In genomic region chr13:26300140-26300539, GRCh38 we compare ENCODE assay signal across 16 cellular contexts. TPM values are rescaled to one million over a fixed set of nuclear protein-coding genes. Genes with fewer than 3 reads are reported as not detected.
DNase-seq lines count a peak whose midpoint lies in the region; ATAC-seq and TF ChIP-seq lines count a peak whose summit lies in the region.
"Had no signal": no experiment of that assay in that cellular context is flagged by ENCODE, and none has a peak within 500 bp of the region (broad histone marks: within the 10 kb centered on the region; RNA-seq: fewer than 3 reads in every experiment).

No MANE protein-coding gene starts in this region.

- DNase-seq in activated T-cell treated with anti-CD3 and anti-CD28 coated beads for 4 hours, result peak; percentile 25
- no peak for DNase-seq in activated T-cell treated with anti-CD3 and anti-CD28 coated beads, Interleukin-2, amount 50 U/mL, for 72 hours
- DNase-seq in RKO (ENCODE audit: low spot score), result peak; percentile 68
- DNase-seq in fibroblast of peridontal ligament (ENCODE audit: extremely low read depth), result peak; percentile 12
- DNase-seq in stimulated activated CD8-positive, alpha-beta memory T cell treated with anti-CD3 and anti-CD28 coated beads, Interleukin-15, amount 100 ng/mL, for 4 hours (ENCODE audit: low read depth in 2 of 2), result peak; percentile 2 to 7
- DNase-seq in NCI-H510A (lab: John Stamatoyannopoulos, UW), result no peak
- DNase-seq in esophagus muscularis mucosa (ENCODE audit: extremely low spot score), result no peak
- DNase-seq in mesothelial cell of epicardium (ENCODE audit: low spot score in 2 of 2, unreplicated experiment in 2 of 2), result no peak
- DNase-seq: activated CD4-positive, alpha-beta T cell treated with anti-CD3 and anti-CD28 coated beads, Interleukin-2, amount 10 ng/mL, durations not matched to agents 24 days and 14 days; DND-41; effector memory CD4-positive, alpha-beta T cell; NCI-H1694 treated with DMSO at 0.1 percent for 48 hours had no signal

- TF ChIP-seq POLR2A in esophagus muscularis mucosa (IDR thresholded peaks at IDR 0.05; ENCODE audit: low read depth), result no peak

- H3K9me3 ChIP-seq in esophagus muscularis mucosa, result no peaks in the 10 kb centered on the region

- TF ChIP-seq EP300 in esophagus muscularis mucosa (IDR thresholded peaks at IDR 0.05), result no peak

- intact Hi-C loops in esophagus muscularis mucosa (cut with DNase I), result no loop called here

- H3K36me3 Mint-ChIP-seq in activated T-cell treated with anti-CD3 and anti-CD28 coated beads, Interleukin-2, amount 50 U/mL, for 72 hours (ENCODE audit: insufficient read depth in 2 of 2), result peaks cover 0 to 2% of the 10 kb centered on the region in 2 donors
- no peaks in the 10 kb centered on the region for H3K36me3 Mint-ChIP-seq in mesothelial cell of epicardium

- no peaks in the 10 kb centered on the region for H3K36me3 ChIP-seq in esophagus muscularis mucosa

- no peak overlapping the region for H3K27ac Mint-ChIP-seq in activated T-cell treated with anti-CD3 and anti-CD28 coated beads, Interleukin-2, amount 50 U/mL, for 72 hours
- no peak overlapping the region for H3K27ac Mint-ChIP-seq in mesothelial cell of epicardium
- H3K27ac Mint-ChIP-seq: activated CD4-positive, alpha-beta T cell treated with anti-CD3 and anti-CD28 coated beads, Interleukin-2, amount 10 ng/mL, durations not matched to agents 24 days and 14 days; activated naive CD4-positive, alpha-beta T cell treated with anti-CD3 and anti-CD28 coated beads, Interleukin-2, amount 50 U/mL, for 24 hours; IgD-negative memory B cell; memory B cell; progenitor cell of endocrine pancreas had no signal

- H3K27me3 Mint-ChIP-seq in activated T-cell treated with anti-CD3 and anti-CD28 coated beads, Interleukin-2, amount 50 U/mL, for 72 hours (ENCODE audit: low read depth), result no peaks in the 10 kb centered on the region
- no peaks in the 10 kb centered on the region for H3K27me3 Mint-ChIP-seq in mesothelial cell of epicardium (ENCODE audit: low read depth)
- H3K27me3 Mint-ChIP-seq: activated CD4-positive, alpha-beta T cell treated with anti-CD3 and anti-CD28 coated beads, Interleukin-2, amount 10 ng/mL, durations not matched to agents 24 days and 14 days; activated naive CD4-positive, alpha-beta T cell treated with anti-CD3 and anti-CD28 coated beads, Interleukin-2, amount 50 U/mL, for 24 hours; IgD-negative memory B cell; memory B cell; progenitor cell of endocrine pancreas had no signal

- 84% methylated on average over 6 of the region's 6 CpGs for WGBS in esophagus muscularis mucosa

- no peak overlapping the region for H3K4me3 ChIP-seq in esophagus muscularis mucosa

- TF ChIP-seq CTCF in esophagus muscularis mucosa (IDR thresholded peaks at IDR 0.05) (no peak), mesothelial cell of epicardium (IDR thresholded peaks at IDR 0.05; ENCODE audit: unreplicated experiment) (no peak)

- peaks cover 12 to 16% (median 14%) of the 10 kb centered on the region in 4 donors for H3K4me1 ChIP-seq in esophagus muscularis mucosa

- peaks cover 8% of the 10 kb centered on the region for H3K4me1 Mint-ChIP-seq in activated T-cell treated with anti-CD3 and anti-CD28 coated beads, Interleukin-2, amount 50 U/mL, for 72 hours (ENCODE audit: low read depth)
- H3K4me1 Mint-ChIP-seq in mesothelial cell of epicardium, result peaks cover 3% of the 10 kb centered on the region

- no peaks in the 10 kb centered on the region for H3K27me3 ChIP-seq in esophagus muscularis mucosa

- no peak overlapping the region for H3K4me3 Mint-ChIP-seq in activated T-cell treated with anti-CD3 and anti-CD28 coated beads, Interleukin-2, amount 50 U/mL, for 72 hours
- no peak overlapping the region for H3K4me3 Mint-ChIP-seq in mesothelial cell of epicardium
- H3K4me3 Mint-ChIP-seq: activated CD4-positive, alpha-beta T cell treated with anti-CD3 and anti-CD28 coated beads, Interleukin-2, amount 10 ng/mL, durations not matched to agents 24 days and 14 days; activated naive CD4-positive, alpha-beta T cell treated with anti-CD3 and anti-CD28 coated beads, Interleukin-2, amount 50 U/mL, for 24 hours; IgD-negative memory B cell; memory B cell had no signal

- no peak for ATAC-seq in activated T-cell treated with anti-CD3 and anti-CD28 coated beads, Interleukin-2, amount 50 U/mL, for 72 hours (replicated peaks in 1 of 2)

- H3K9me3 Mint-ChIP-seq in activated T-cell treated with anti-CD3 and anti-CD28 coated beads, Interleukin-2, amount 50 U/mL, for 72 hours, result peaks cover 0 to 4% of the 10 kb centered on the region in 2 donors
- peaks cover 13% of the 10 kb centered on the region for H3K9me3 Mint-ChIP-seq in mesothelial cell of epicardium
- H3K9me3 Mint-ChIP-seq: activated naive CD4-positive, alpha-beta T cell treated with anti-CD3 and anti-CD28 coated beads, Interleukin-2, amount 50 U/mL, for 24 hours; IgD-negative memory B cell; memory B cell had no signal

- no peak overlapping the region for H3K27ac ChIP-seq in esophagus muscularis mucosa (replicated peaks in 1 of 4)

RNA-seq across cellular contexts. Expression of gene CDK8, which starts 46.2 kb away (rescaled TPM):
- total RNA-seq in activated T-cell treated with anti-CD3 and anti-CD28 coated beads, Interleukin-2, amount 50 U/mL, for 72 hours, result 10 to 100 TPM; 21.3 to 25.1 TPM
- total RNA-seq in esophagus muscularis mucosa (10 to 100 TPM; 20.3 to 26.3 (median 23.8) TPM), mesothelial cell of epicardium (25.3 to 26.3 TPM (median 25.6 TPM) in 3 replicates)

Comparison
In these comparisons a context has a peak if more than half of its experiments do, and no peak if none do; other contexts are left out.
1. DNase-seq: peak in activated T-cell treated with anti-CD3 and anti-CD28 coated beads for 4 hours (single experiment), RKO (single experiment), fibroblast of peridontal ligament (single experiment) and stimulated activated CD8-positive, alpha-beta memory T cell treated with anti-CD3 and anti-CD28 coated beads, Interleukin-15, amount 100 ng/mL, for 4 hours (2 of 2); none in activated T-cell treated with anti-CD3 and anti-CD28 coated beads, Interleukin-2, amount 50 U/mL, for 72 hours (0 of 2), NCI-H510A (single experiment), esophagus muscularis mucosa (single experiment) and mesothelial cell of epicardium (0 of 2).